In the genomic region with DNA sequence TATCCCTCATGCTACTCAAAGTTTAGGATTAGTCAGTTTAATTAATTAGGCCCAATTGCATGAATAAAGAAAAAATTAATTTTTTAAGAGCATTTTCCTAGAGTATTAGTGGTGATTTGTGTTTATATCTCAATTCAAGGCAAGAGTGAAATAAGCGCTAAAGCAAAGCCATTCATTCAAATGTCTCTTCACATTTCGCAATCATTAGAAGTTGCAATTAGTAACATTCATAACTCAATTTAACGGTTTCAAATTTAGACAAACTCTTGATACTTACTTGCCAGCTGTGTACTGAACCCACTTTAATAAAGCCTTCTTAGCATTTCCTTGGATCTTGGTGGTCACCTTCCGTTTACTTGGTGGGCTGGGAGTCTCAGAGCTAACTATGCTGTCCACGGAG, we compare ENCODE assay signal across 8 cellular contexts.
"Had no signal": no experiment of that assay in that cellular context is flagged by ENCODE, and none has a peak within 500 bp of the region (broad histone marks: within the 10 kb centered on the region; RNA-seq: fewer than 3 reads in every experiment).

No MANE protein-coding gene starts in this region.

- FAIRE-seq: G401.6, GM12878, GM12891, GM12892, GM18507, GM19239 had no signal

- DNase-seq: GDM1, GF-D8 had no signal

- ATAC-seq: GM12878 had no signal

- H3K4me3 ChIP-seq: GM12878 had no signal
